Comparison of ENCODE assay signal across 18 cellular contexts in the genomic region with DNA sequence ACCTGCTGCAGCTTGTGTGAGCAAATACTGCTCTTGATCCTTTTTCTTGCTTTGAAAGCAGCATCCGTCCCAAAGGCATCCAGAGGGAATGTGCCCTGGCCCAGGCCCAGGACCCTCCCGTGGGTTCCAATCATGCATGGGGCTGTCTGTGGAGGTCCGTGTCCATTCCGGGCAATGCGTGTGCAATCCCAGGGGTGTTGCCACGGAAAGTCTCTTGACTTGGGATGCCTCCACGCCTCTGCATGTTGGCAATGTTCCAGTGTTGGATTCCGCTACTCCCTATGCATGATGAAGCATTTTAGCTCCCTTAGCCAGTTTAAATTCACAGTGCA.
"Had no signal": no experiment of that assay in that cellular context is flagged by ENCODE, and none has a peak within 500 bp of the region (broad histone marks: within the 10 kb centered on the region; RNA-seq: fewer than 3 reads in every experiment).

No MANE protein-coding gene starts in this region.

- H3K4me2 ChIP-seq: hepatocyte had no signal

- H3K27me3 Mint-ChIP-seq: activated naive CD4-positive, alpha-beta T cell treated with anti-CD3 and anti-CD28 coated beads, Interleukin-2, amount 10 ng/mL, durations not matched to agents 7 days and 5 days; progenitor cell of endocrine pancreas had no signal

- H3K79me2 ChIP-seq: hepatocyte had no signal

- H3K36me3 ChIP-seq: neutrophil had no signal

- H3K4me3 Mint-ChIP-seq: activated naive CD4-positive, alpha-beta T cell treated with anti-CD3 and anti-CD28 coated beads, Interleukin-2, amount 10 ng/mL, durations not matched to agents 7 days and 5 days; mesothelial cell of epicardium had no signal

- H3K4me1 ChIP-seq: adrenal gland, thyroid gland had no signal

- H3K4me3 ChIP-seq: adrenal gland, hepatocyte, thyroid gland had no signal

- FAIRE-seq: kidney had no signal

- H2AFZ ChIP-seq: hepatocyte had no signal

- H3K27ac ChIP-seq: adrenal gland, hepatocyte, neutrophil, thyroid gland had no signal

- ATAC-seq: left ventricle myocardium superior, right cardiac atrium had no signal

- DNase-seq: activated CD4-positive, alpha-beta T cell treated with anti-CD3 and anti-CD28 coated beads for 48 hours; activated naive CD4-positive, alpha-beta T cell treated with anti-CD3 and anti-CD28 coated beads, Interleukin-2, amount 10 ng/mL, durations not matched to agents 7 days and 5 days; activated T-cell treated with anti-CD3 and anti-CD28 coated beads for 4 hours; caudate nucleus; cortex of kidney; effector memory CD4-positive, alpha-beta T cell; left ventricle myocardium superior; right cardiac atrium; stimulated activated naive CD4-positive, alpha-beta T cell; T-helper 1 cell had no signal

- H3K27me3 ChIP-seq: adrenal gland, hepatocyte, neutrophil, thyroid gland had no signal

- H3K4me1 Mint-ChIP-seq: activated naive CD4-positive, alpha-beta T cell treated with anti-CD3 and anti-CD28 coated beads, Interleukin-2, amount 10 ng/mL, durations not matched to agents 7 days and 5 days; mesothelial cell of epicardium had no signal

- H3K27ac Mint-ChIP-seq: activated naive CD4-positive, alpha-beta T cell treated with anti-CD3 and anti-CD28 coated beads, Interleukin-2, amount 10 ng/mL, durations not matched to agents 7 days and 5 days; activated T-helper 2 cell treated with anti-CD3 and anti-CD28 coated beads, Interferon-gamma antibody, Interleukin-2, Interleukin-4, amounts not matched to agents 10 μg/mL and 5 μg/mL and 100 μg/mL, durations not matched to agents 14 hours and 24 hours and 36 hours; mesothelial cell of epicardium had no signal
